33 cellular contexts compared by ENCODE assay signal in the genomic region with DNA sequence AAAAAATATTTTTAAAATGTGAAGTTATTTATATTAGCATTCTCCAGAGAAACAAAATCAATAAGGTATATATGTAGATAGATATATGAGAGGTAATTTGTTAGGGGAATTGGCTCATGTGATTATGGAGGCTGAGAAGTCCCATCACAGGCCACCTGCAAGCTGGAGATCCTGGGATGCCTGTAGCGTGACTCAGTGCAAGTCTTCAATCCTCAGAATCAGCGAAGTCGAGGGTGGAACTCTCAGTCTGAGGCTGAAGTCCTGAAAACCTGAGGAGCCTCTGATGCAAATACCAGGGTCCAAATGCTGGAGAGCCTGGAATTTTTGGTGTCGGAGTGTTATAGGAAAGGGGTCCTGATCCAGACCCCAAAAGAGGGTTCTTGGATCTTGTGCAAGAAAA.
"Had no signal": no experiment of that assay in that cellular context is flagged by ENCODE, and none has a peak within 500 bp of the region (broad histone marks: within the 10 kb centered on the region; RNA-seq: fewer than 3 reads in every experiment).

No MANE protein-coding gene starts in this region.

- DNase-seq: activated CD4-positive, alpha-beta memory T cell treated with anti-CD3 and anti-CD28 coated beads for 36 hours; activated CD4-positive, alpha-beta T cell treated with anti-CD3 and anti-CD28 coated beads for 36 hours; activated CD4-positive, alpha-beta T cell treated with anti-CD3 and anti-CD28 coated beads, Interleukin-2, amount 10 ng/mL, durations not matched to agents 24 days and 14 days; activated CD4-positive, CD25-positive, alpha-beta regulatory T cell; activated CD4-positive, CD25-positive, alpha-beta regulatory T cell treated with anti-CD3 and anti-CD28 coated beads, Interleukin-2, amount 50 U/mL, for 72 hours; activated CD8-positive, alpha-beta memory T cell treated with anti-CD3 and anti-CD28 coated beads, Interleukin-2, amount 10 ng/mL, durations not matched to agents 7 days and 5 days; activated CD8-positive, alpha-beta memory T cell treated with anti-CD3 and anti-CD28 coated beads, Interleukin-2, amount 50 U/mL, for 48 hours; activated CD8-positive, alpha-beta T cell treated with anti-CD3 and anti-CD28 coated beads, Interleukin-2, amount 10 ng/mL, durations not matched to agents 7 days and 5 days; activated gamma-delta T cell; activated naive CD4-positive, alpha-beta T cell; activated naive CD4-positive, alpha-beta T cell treated with anti-CD3 and anti-CD28 coated beads, Interleukin-2, amount 10 ng/mL, durations not matched to agents 7 days and 5 days; activated naive CD8-positive, alpha-beta T cell treated with anti-CD3 and anti-CD28 coated beads, Interleukin-2, amount 10 ng/mL, durations not matched to agents 7 days and 5 days; activated T-cell treated with anti-CD3 and anti-CD28 coated beads for 4 hours; activated T-cell treated with anti-CD3 and anti-CD28 coated beads, Interleukin-2, amount 50 U/mL, for 24 hours; activated T-cell treated with anti-CD3 and anti-CD28 coated beads, Interleukin-2, amount 50 U/mL, for 72 hours; dorsolateral prefrontal cortex; effector memory CD4-positive, alpha-beta T cell; endodermal cell; erythroblast; foreskin melanocyte; SW 1271; T-cell; T-helper 9 cell had no signal

- H3K27me3 ChIP-seq: ascending aorta, breast epithelium, dorsolateral prefrontal cortex, esophagus muscularis mucosa, gastroesophageal sphincter had no signal

- H3K36me3 Mint-ChIP-seq: activated CD4-positive, alpha-beta memory T cell treated with anti-CD3 and anti-CD28 coated beads for 36 hours; activated CD8-positive, alpha-beta memory T cell treated with anti-CD3 and anti-CD28 coated beads, Interleukin-2, amount 10 ng/mL, durations not matched to agents 7 days and 5 days; activated naive CD4-positive, alpha-beta T cell treated with anti-CD3 and anti-CD28 coated beads, Interleukin-2, amount 10 ng/mL, durations not matched to agents 7 days and 5 days; activated naive CD8-positive, alpha-beta T cell treated with anti-CD3 and anti-CD28 coated beads, Interleukin-2, amount 10 ng/mL, durations not matched to agents 7 days and 5 days; T-cell had no signal

- H3K4me1 ChIP-seq: ascending aorta, breast epithelium, esophagus muscularis mucosa, gastroesophageal sphincter had no signal

- H3K4me3 Mint-ChIP-seq: activated CD4-positive, alpha-beta memory T cell treated with anti-CD3 and anti-CD28 coated beads for 36 hours; activated CD4-positive, alpha-beta T cell treated with anti-CD3 and anti-CD28 coated beads for 36 hours; activated CD4-positive, alpha-beta T cell treated with anti-CD3 and anti-CD28 coated beads, Interleukin-2, amount 10 ng/mL, durations not matched to agents 24 days and 14 days; activated CD8-positive, alpha-beta memory T cell treated with anti-CD3 and anti-CD28 coated beads, Interleukin-2, amount 10 ng/mL, durations not matched to agents 7 days and 5 days; activated CD8-positive, alpha-beta T cell treated with anti-CD3 and anti-CD28 coated beads, Interleukin-2, amount 10 ng/mL, durations not matched to agents 7 days and 5 days; activated naive CD4-positive, alpha-beta T cell treated with anti-CD3 and anti-CD28 coated beads, Interleukin-2, amount 10 ng/mL, durations not matched to agents 7 days and 5 days; activated naive CD8-positive, alpha-beta T cell treated with anti-CD3 and anti-CD28 coated beads, Interleukin-2, amount 10 ng/mL, durations not matched to agents 7 days and 5 days; activated T-cell treated with anti-CD3 and anti-CD28 coated beads, Interleukin-2, amount 50 U/mL, for 24 hours; activated T-cell treated with anti-CD3 and anti-CD28 coated beads, Interleukin-2, amount 50 U/mL, for 72 hours; brain; central memory CD8-positive, alpha-beta T cell; dendritic cell treated with granulocyte-macrophage colony-stimulating factor and Interleukin-4, amounts not matched to agents 40 ng/mL and 50 ng/mL, for 4 days; endodermal cell; T-cell; T-helper 1 cell treated with Interleukin-12 subunit alpha and Interleukin-12 subunit beta and Interleukin-4 antibody, amounts not matched to agents 30 μg/mL and 1 μg/mL, for 36 hours had no signal

- H3K9me3 Mint-ChIP-seq: activated T-cell treated with anti-CD3 and anti-CD28 coated beads, Interleukin-2, amount 50 U/mL, for 24 hours had no signal

- H3K27ac Mint-ChIP-seq: activated CD4-positive, alpha-beta memory T cell treated with anti-CD3 and anti-CD28 coated beads for 36 hours; activated CD4-positive, alpha-beta T cell treated with anti-CD3 and anti-CD28 coated beads for 36 hours; activated CD4-positive, alpha-beta T cell treated with anti-CD3 and anti-CD28 coated beads, Interleukin-2, amount 10 ng/mL, durations not matched to agents 24 days and 14 days; activated CD8-positive, alpha-beta memory T cell treated with anti-CD3 and anti-CD28 coated beads, Interleukin-2, amount 10 ng/mL, durations not matched to agents 7 days and 5 days; activated CD8-positive, alpha-beta T cell treated with anti-CD3 and anti-CD28 coated beads, Interleukin-2, amount 10 ng/mL, durations not matched to agents 7 days and 5 days; activated naive CD4-positive, alpha-beta T cell treated with anti-CD3 and anti-CD28 coated beads, Interleukin-2, amount 10 ng/mL, durations not matched to agents 7 days and 5 days; activated naive CD4-positive, alpha-beta T cell treated with anti-CD3 and anti-CD28 coated beads, Interleukin-2, amount 50 U/mL, for 72 hours; activated naive CD8-positive, alpha-beta T cell treated with anti-CD3 and anti-CD28 coated beads, Interleukin-2, amount 10 ng/mL, durations not matched to agents 7 days and 5 days; activated T-cell treated with anti-CD3 and anti-CD28 coated beads, Interleukin-2, amount 50 U/mL, for 24 hours; activated T-cell treated with anti-CD3 and anti-CD28 coated beads, Interleukin-2, amount 50 U/mL, for 72 hours; brain; dendritic cell treated with granulocyte-macrophage colony-stimulating factor and Interleukin-4, amounts not matched to agents 40 ng/mL and 50 ng/mL, for 4 days; endodermal cell; T-cell; T-helper 1 cell treated with Interleukin-12 subunit alpha and Interleukin-12 subunit beta and Interleukin-4 antibody, amounts not matched to agents 30 μg/mL and 1 μg/mL, for 36 hours had no signal

- H3K27me3 Mint-ChIP-seq: activated CD4-positive, alpha-beta memory T cell treated with anti-CD3 and anti-CD28 coated beads for 36 hours; activated CD4-positive, alpha-beta T cell treated with anti-CD3 and anti-CD28 coated beads for 36 hours; activated CD4-positive, alpha-beta T cell treated with anti-CD3 and anti-CD28 coated beads, Interleukin-2, amount 10 ng/mL, durations not matched to agents 24 days and 14 days; activated CD8-positive, alpha-beta memory T cell treated with anti-CD3 and anti-CD28 coated beads, Interleukin-2, amount 10 ng/mL, durations not matched to agents 7 days and 5 days; activated naive CD4-positive, alpha-beta T cell treated with anti-CD3 and anti-CD28 coated beads, Interleukin-2, amount 10 ng/mL, durations not matched to agents 7 days and 5 days; activated naive CD8-positive, alpha-beta T cell treated with anti-CD3 and anti-CD28 coated beads, Interleukin-2, amount 10 ng/mL, durations not matched to agents 7 days and 5 days; activated T-cell treated with anti-CD3 and anti-CD28 coated beads, Interleukin-2, amount 50 U/mL, for 24 hours; brain; central memory CD8-positive, alpha-beta T cell; dendritic cell treated with granulocyte-macrophage colony-stimulating factor and Interleukin-4, amounts not matched to agents 40 ng/mL and 50 ng/mL, for 4 days; T-cell had no signal

- H3K9me3 ChIP-seq: ascending aorta, breast epithelium, esophagus muscularis mucosa, gastroesophageal sphincter had no signal

- H3K4me3 ChIP-seq: ascending aorta, breast epithelium, coronary artery, dorsolateral prefrontal cortex, esophagus muscularis mucosa, gastroesophageal sphincter had no signal

- H3K4me1 Mint-ChIP-seq: activated CD4-positive, alpha-beta T cell treated with anti-CD3 and anti-CD28 coated beads for 36 hours; activated CD4-positive, alpha-beta T cell treated with anti-CD3 and anti-CD28 coated beads, Interleukin-2, amount 10 ng/mL, durations not matched to agents 24 days and 14 days; activated CD8-positive, alpha-beta memory T cell treated with anti-CD3 and anti-CD28 coated beads, Interleukin-2, amount 10 ng/mL, durations not matched to agents 7 days and 5 days; activated naive CD4-positive, alpha-beta T cell treated with anti-CD3 and anti-CD28 coated beads, Interleukin-2, amount 10 ng/mL, durations not matched to agents 7 days and 5 days; activated naive CD8-positive, alpha-beta T cell treated with anti-CD3 and anti-CD28 coated beads, Interleukin-2, amount 10 ng/mL, durations not matched to agents 7 days and 5 days; brain; central memory CD8-positive, alpha-beta T cell; T-cell had no signal

- H3K36me3 ChIP-seq: ascending aorta, esophagus muscularis mucosa, gastroesophageal sphincter had no signal

- H3K27ac ChIP-seq: ascending aorta, breast epithelium, coronary artery, dorsolateral prefrontal cortex, esophagus muscularis mucosa, gastroesophageal sphincter had no signal

- ATAC-seq: activated CD4-positive, alpha-beta T cell treated with anti-CD3 and anti-CD28 coated beads for 36 hours; activated CD8-positive, alpha-beta memory T cell treated with anti-CD3 and anti-CD28 coated beads, Interleukin-2, amount 10 ng/mL, durations not matched to agents 7 days and 5 days; activated CD8-positive, alpha-beta T cell treated with anti-CD3 and anti-CD28 coated beads, Interleukin-2, amount 10 ng/mL, durations not matched to agents 7 days and 5 days; activated naive CD4-positive, alpha-beta T cell treated with anti-CD3 and anti-CD28 coated beads, Interleukin-2, amount 50 U/mL, for 72 hours; activated T-cell treated with anti-CD3 and anti-CD28 coated beads, Interleukin-2, amount 50 U/mL, for 72 hours; gastroesophageal sphincter; T-cell had no signal
